In the genomic region with DNA sequence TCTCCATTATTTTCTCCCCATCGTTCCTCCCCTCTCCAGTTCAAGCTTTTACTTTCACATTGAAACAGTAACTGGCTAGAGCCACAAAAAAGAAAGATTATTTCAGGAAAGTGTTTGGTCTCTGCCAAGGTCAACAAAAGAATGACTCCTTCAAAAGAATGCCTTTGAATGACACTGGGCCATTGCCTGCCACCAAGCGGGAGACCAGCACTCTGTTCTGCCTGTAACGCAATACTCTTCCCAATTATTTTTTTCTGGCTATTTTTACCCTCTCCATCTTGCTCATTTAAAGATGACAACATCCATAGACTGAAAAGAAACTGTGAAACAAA, we compare ENCODE assay signal across 12 cellular contexts. TPM values are rescaled to one million over a fixed set of nuclear protein-coding genes. Genes with fewer than 3 reads are reported as not detected.
A peak's percentile ranks its signal among the peaks of the same experiment; 100 is the strongest.
DNase-seq lines count a peak whose midpoint lies in the region; ATAC-seq and TF ChIP-seq lines count a peak whose summit lies in the region.
"Had no signal": no experiment of that assay in that cellular context is flagged by ENCODE, and none has a peak within 500 bp of the region (broad histone marks: within the 10 kb centered on the region; RNA-seq: fewer than 3 reads in every experiment).

No MANE protein-coding gene starts in this region.

- H3K36me3 ChIP-seq in HAP-1 (replicated peaks) = no peaks in the 10 kb centered on the region
- no peaks in the 10 kb centered on the region for H3K36me3 ChIP-seq in ascending aorta
- H3K36me3 ChIP-seq in iPS-20b (ENCODE audit: insufficient read depth, low read depth, low read length) = no peaks in the 10 kb centered on the region

- H3K4me1 ChIP-seq in HAP-1 = peaks cover 10% of the 10 kb centered on the region
- peaks cover 0 to 3% of the 10 kb centered on the region in 2 donors for H3K4me1 ChIP-seq in ascending aorta
- peaks cover 11% of the 10 kb centered on the region for H3K4me1 ChIP-seq in iPS-20b (ENCODE audit: insufficient read depth, low read length)

- peak overlapping the region; percentile 51; the same call in 1 of the 2 replicates for H3K9ac ChIP-seq in iPS-20b (ENCODE audit: low read depth, low read length)

- H3K27me3 ChIP-seq in HAP-1 (ENCODE audit: low read depth) (no peaks in the 10 kb centered on the region), ascending aorta (no peaks in the 10 kb centered on the region), iPS-20b (ENCODE audit: insufficient read depth, low read length) (no peaks in the 10 kb centered on the region)

- H3K9me3 ChIP-seq in HAP-1 (no peaks in the 10 kb centered on the region), ascending aorta (no peaks in the 10 kb centered on the region), iPS-20b (ENCODE audit: insufficient read depth, low read depth, low read length) (no peaks in the 10 kb centered on the region)

- peaks cover 3 to 6% of the 10 kb centered on the region in 2 donors for H3K36me3 Mint-ChIP-seq in CD14-positive monocyte

- H3K27ac ChIP-seq in ascending aorta (peak overlapping the region; percentile 62 to 79), iPS-20b (ENCODE audit: low read length) (peak overlapping the region; percentile 10)

- no peaks in the 10 kb centered on the region for H3K4me1 Mint-ChIP-seq in CD14-positive monocyte

- ATAC-seq in GM21737 (IDR thresholded peaks at IDR 0.05; ENCODE audit: unreplicated experiment) (no peak), HG03135 (IDR thresholded peaks at IDR 0.05; ENCODE audit: unreplicated experiment) (no peak)
- ATAC-seq: effector memory CD8-positive, alpha-beta T cell; Panc1 had no signal

- H3K4me3 ChIP-seq in HAP-1 = peak overlapping the region; percentile 4; the same call in 1 of the 2 replicates
- peak overlapping the region; percentile 51 to 53 for H3K4me3 ChIP-seq in ascending aorta
- peak overlapping the region; percentile 57 for H3K4me3 ChIP-seq in iPS-20b (ENCODE audit: low read length)

- intact Hi-C loops in ascending aorta (cut with DNase I) = loop anchor here (1.0 kb wide), 1 partner anchor 342 kb away; no protein-coding TSS in a partner anchor
- intact Hi-C loops in CD14-positive monocyte (cut with micrococcal nuclease) = no loop called here

- H3K27me3 Mint-ChIP-seq in CD14-positive monocyte (ENCODE audit: low read depth in 3 of 3) = no peaks in the 10 kb centered on the region
- H3K27me3 Mint-ChIP-seq: effector memory CD8-positive, alpha-beta T cell had no signal

- in situ Hi-C loops in HAP-1 (cut with MboI; ENCODE audit: low sequenced_read_pairs) = no loop called here
- in situ Hi-C loops in G401 (cut with HindIII; ENCODE audit: low sequenced_read_pairs) = no loop called here

- no peaks in the 10 kb centered on the region for H3K9me3 Mint-ChIP-seq in CD14-positive monocyte
- H3K9me3 Mint-ChIP-seq: effector memory CD8-positive, alpha-beta T cell had no signal

- H3K4me3 Mint-ChIP-seq in CD14-positive monocyte = no peak overlapping the region
- H3K4me3 Mint-ChIP-seq: effector memory CD8-positive, alpha-beta T cell had no signal

- no peak overlapping the region for H3K27ac Mint-ChIP-seq in CD14-positive monocyte
- H3K27ac Mint-ChIP-seq: effector memory CD8-positive, alpha-beta T cell had no signal

- peak; percentile 68 to 72 for DNase-seq in HAP-1 (ENCODE audit: low spot score in 2 of 2)
- DNase-seq in ascending aorta (ENCODE audit: low spot score in 2 of 2) = peak in 1 of 2 donors; percentile 66
- DNase-seq in renal cortical epithelial cell (ENCODE audit: low read depth) = peak; percentile 8
- no peak for DNase-seq in CD14-positive monocyte (ENCODE audit: low spot score)
- DNase-seq in G401 (ENCODE audit: low spot score) = no peak
- DNase-seq: activated CD8-positive, alpha-beta memory T cell treated with anti-CD3 and anti-CD28 coated beads for 24 hours; DMS 273 treated with DMSO at 0.1 percent for 48 hours; effector memory CD8-positive, alpha-beta T cell had no signal

- no peak for TF ChIP-seq CTCF in ascending aorta (IDR thresholded peaks at IDR 0.05)
- no peak for TF ChIP-seq CTCF in CD14-positive monocyte (IDR thresholded peaks at IDR 0.05)

RNA-seq across cellular contexts. Expression of a gene that starts 37.3 kb away (rescaled TPM):
- total RNA-seq in ascending aorta = 1.8 TPM
- 21.9 and 35.6 TPM in 2 replicates for total RNA-seq in renal cortical epithelial cell
- 1 to 10 TPM; 1.1 to 1.5 TPM for polyA plus RNA-seq in CD14-positive monocyte
- 0.31 TPM in 1 of 2 replicates, not detected in the other for total RNA-seq in G401 (2014; rRNA removed; shearing (Covaris generic))

Comparison
In these comparisons a context has a peak if more than half of its experiments do, and no peak if none do; other contexts are left out.
1. DNase-seq: peak in HAP-1 (2 of 2) and renal cortical epithelial cell (single experiment); none in CD14-positive monocyte (single experiment) and G401 (single experiment).
2. H3K4me3 ChIP-seq: peak in every context shown above with its lines; median percentile 57 in iPS-20b; 52 in ascending aorta; 4 in HAP-1.